Comparison of ENCODE assay signal across 13 cellular contexts in genomic region chr6:163260911-163261310, GRCh38.
DNase-seq lines count a peak whose midpoint lies in the region; ATAC-seq and TF ChIP-seq lines count a peak whose summit lies in the region.
"Had no signal": no experiment of that assay in that cellular context is flagged by ENCODE, and none has a peak within 500 bp of the region (broad histone marks: within the 10 kb centered on the region; RNA-seq: fewer than 3 reads in every experiment).

No MANE protein-coding gene starts in this region.

- CTCF ChIA-PET in activated CD8-positive, alpha-beta memory T cell treated with anti-CD3 and anti-CD28 coated beads, Interleukin-2, amount 10 ng/mL, durations not matched to agents 7 days and 5 days (lab: Charles Lee): no interaction called here

- H3K36me3 ChIP-seq in NT2/D1 (ENCODE audit: insufficient read depth, insufficient read length, low read length) (no peaks in the 10 kb centered on the region), esophagus squamous epithelium (no peaks in the 10 kb centered on the region)
- H3K36me3 ChIP-seq: transverse colon had no signal

- WGBS in esophagus squamous epithelium, 2 donors: 15 to 28% methylated on average over 8 of the region's 8 CpGs

- H3K27ac Mint-ChIP-seq in mesothelial cell of epicardium: no peak overlapping the region
- no peak overlapping the region for H3K27ac Mint-ChIP-seq in activated CD8-positive, alpha-beta memory T cell treated with anti-CD3 and anti-CD28 coated beads, Interleukin-2, amount 10 ng/mL, durations not matched to agents 7 days and 5 days

- no peaks in the 10 kb centered on the region for H3K9me3 Mint-ChIP-seq in mesothelial cell of epicardium
- no peaks in the 10 kb centered on the region for H3K9me3 Mint-ChIP-seq in activated CD8-positive, alpha-beta memory T cell treated with anti-CD3 and anti-CD28 coated beads, Interleukin-2, amount 10 ng/mL, durations not matched to agents 7 days and 5 days (ENCODE audit: low read depth)

- peaks cover 11% of the 10 kb centered on the region for H3K27me3 ChIP-seq in NT2/D1 (ENCODE audit: insufficient read depth, insufficient read length)
- H3K27me3 ChIP-seq in esophagus squamous epithelium: peaks cover 0 to 7% (median 0%) of the 10 kb centered on the region in 4 donors
- H3K27me3 ChIP-seq: transverse colon had no signal

- no peak for TF ChIP-seq POLR2A in esophagus squamous epithelium (IDR thresholded peaks at IDR 0.05)

- H3K4me3 Mint-ChIP-seq in mesothelial cell of epicardium: peak overlapping the region; percentile 60
- no peak overlapping the region for H3K4me3 Mint-ChIP-seq in activated CD8-positive, alpha-beta memory T cell treated with anti-CD3 and anti-CD28 coated beads, Interleukin-2, amount 10 ng/mL, durations not matched to agents 7 days and 5 days

- intact Hi-C loops in esophagus squamous epithelium (cut with DNase I): no loop called here

- peaks cover 13% of the 10 kb centered on the region for H3K4me1 Mint-ChIP-seq in mesothelial cell of epicardium
- H3K4me1 Mint-ChIP-seq in activated CD8-positive, alpha-beta memory T cell treated with anti-CD3 and anti-CD28 coated beads, Interleukin-2, amount 10 ng/mL, durations not matched to agents 7 days and 5 days: no peaks in the 10 kb centered on the region

- H3K9ac ChIP-seq in NT2/D1 (ENCODE audit: insufficient read length, low read depth): peak overlapping the region; percentile 32

- H3K4me3 ChIP-seq in NT2/D1 (ENCODE audit: insufficient read length, low read depth) (peak overlapping the region; percentile 21), esophagus squamous epithelium (peak overlapping the region in 3 of 4 donors; percentile 2 to 57 (median 28))

- TF ChIP-seq CTCF in esophagus squamous epithelium (IDR thresholded peaks at IDR 0.05) (no peak), mesothelial cell of epicardium (IDR thresholded peaks at IDR 0.05; ENCODE audit: unreplicated experiment) (no peak)

- peaks cover 35% of the 10 kb centered on the region for H3K27me3 Mint-ChIP-seq in mesothelial cell of epicardium (ENCODE audit: low read depth)
- H3K27me3 Mint-ChIP-seq in activated CD8-positive, alpha-beta memory T cell treated with anti-CD3 and anti-CD28 coated beads, Interleukin-2, amount 10 ng/mL, durations not matched to agents 7 days and 5 days: no peaks in the 10 kb centered on the region

- in situ Hi-C loops in ACHN (cut with HindIII; ENCODE audit: low pct_ligation_motif_present, low pct_unique_long_range_greater_than_20kb, low sequenced_read_pairs): no loop called here

- H3K9me3 ChIP-seq in NT2/D1 (ENCODE audit: insufficient read depth, low read length) (no peaks in the 10 kb centered on the region), esophagus squamous epithelium (no peaks in the 10 kb centered on the region)
- H3K9me3 ChIP-seq: transverse colon had no signal

- no peaks in the 10 kb centered on the region for H3K36me3 Mint-ChIP-seq in mesothelial cell of epicardium
- H3K36me3 Mint-ChIP-seq in activated CD8-positive, alpha-beta memory T cell treated with anti-CD3 and anti-CD28 coated beads, Interleukin-2, amount 10 ng/mL, durations not matched to agents 7 days and 5 days: no peaks in the 10 kb centered on the region

- H3K27ac ChIP-seq in esophagus squamous epithelium (no peak overlapping the region), substantia nigra (ENCODE audit: low read depth, low read length, poor library complexity, severe bottlenecking) (peak overlapping the region; percentile 98)
- H3K27ac ChIP-seq: transverse colon had no signal

- no peak for ATAC-seq in GM18858 (IDR thresholded peaks at IDR 0.05; ENCODE audit: unreplicated experiment)
- no peak for ATAC-seq in activated CD8-positive, alpha-beta memory T cell treated with anti-CD3 and anti-CD28 coated beads, Interleukin-2, amount 10 ng/mL, durations not matched to agents 7 days and 5 days
- ATAC-seq: PC-3 had no signal

- DNase-seq in NT2/D1 (ENCODE audit: low read depth, low spot score) (no peak), esophagus squamous epithelium (lab: John Stamatoyannopoulos, UW) (no peak), mesothelial cell of epicardium (ENCODE audit: low spot score in 2 of 2, unreplicated experiment in 2 of 2) (no peak), substantia nigra (lab: John Stamatoyannopoulos, UW) (peak in 4 of 49 donors; percentile 29 to 63 (median 38)), ACHN (no peak), GM03348 (ENCODE audit: low spot score) (no peak)
- no peak for DNase-seq in activated CD8-positive, alpha-beta memory T cell treated with anti-CD3 and anti-CD28 coated beads, Interleukin-2, amount 10 ng/mL, durations not matched to agents 7 days and 5 days
- DNase-seq: DMS153; NCI-H2029 treated with DMSO at 0.1 percent for 48 hours; PC-3; stimulated activated CD4-positive, alpha-beta T cell treated with anti-CD3 and anti-CD28 coated beads, Interleukin-2, amount 100 ng/mL, for 48 hours; transverse colon had no signal

- H3K4me1 ChIP-seq in NT2/D1 (ENCODE audit: insufficient read depth, insufficient read length) (peaks cover 4% of the 10 kb centered on the region), esophagus squamous epithelium (peaks cover 0 to 17% (median 7%) of the 10 kb centered on the region in 3 donors)
